In genomic region chr13:30843548-30843947, GRCh38 we compare ENCODE assay signal across 2 cellular contexts.
TF ChIP-seq lines count a peak whose summit lies in the region.

No MANE protein-coding gene starts in this region.

TF ChIP-seq in IMR-90, 13 proteins besides CTCF, POLR2A, EP300 and RAD21:
- no peak for TF ChIP-seq BHLHE40 (IDR thresholded peaks at IDR 0.05; ENCODE audit: low read depth, low read length)
- TF ChIP-seq FOS (IDR thresholded peaks at IDR 0.05; ENCODE audit: low read depth, low read length) = no peak
- TF ChIP-seq, protein P1, sequence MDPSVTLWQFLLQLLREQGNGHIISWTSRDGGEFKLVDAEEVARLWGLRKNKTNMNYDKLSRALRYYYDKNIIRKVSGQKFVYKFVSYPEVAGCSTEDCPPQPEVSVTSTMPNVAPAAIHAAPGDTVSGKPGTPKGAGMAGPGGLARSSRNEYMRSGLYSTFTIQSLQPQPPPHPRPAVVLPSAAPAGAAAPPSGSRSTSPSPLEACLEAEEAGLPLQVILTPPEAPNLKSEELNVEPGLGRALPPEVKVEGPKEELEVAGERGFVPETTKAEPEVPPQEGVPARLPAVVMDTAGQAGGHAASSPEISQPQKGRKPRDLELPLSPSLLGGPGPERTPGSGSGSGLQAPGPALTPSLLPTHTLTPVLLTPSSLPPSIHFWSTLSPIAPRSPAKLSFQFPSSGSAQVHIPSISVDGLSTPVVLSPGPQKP (IDR thresholded peaks at IDR 0.05; ENCODE audit: borderline replicate concordance, low read depth, low read length) = no peak
- no peak for TF ChIP-seq NFE2L2 (IDR thresholded peaks at IDR 0.05; ENCODE audit: low read depth, low read length)
- TF ChIP-seq CHD1 (IDR thresholded peaks at IDR 0.05; ENCODE audit: low read depth, low read length) = no peak
- TF ChIP-seq MAZ (IDR thresholded peaks at IDR 0.05; ENCODE audit: borderline replicate concordance, low read depth, low read length) = no peak
- no peak for TF ChIP-seq RCOR1 (IDR thresholded peaks at IDR 0.05; ENCODE audit: insufficient replicate concordance, low read length)
- no peak for TF ChIP-seq MXI1 (IDR thresholded peaks at IDR 0.05; ENCODE audit: borderline replicate concordance, low read depth, low read length)
- TF ChIP-seq, protein P2, sequence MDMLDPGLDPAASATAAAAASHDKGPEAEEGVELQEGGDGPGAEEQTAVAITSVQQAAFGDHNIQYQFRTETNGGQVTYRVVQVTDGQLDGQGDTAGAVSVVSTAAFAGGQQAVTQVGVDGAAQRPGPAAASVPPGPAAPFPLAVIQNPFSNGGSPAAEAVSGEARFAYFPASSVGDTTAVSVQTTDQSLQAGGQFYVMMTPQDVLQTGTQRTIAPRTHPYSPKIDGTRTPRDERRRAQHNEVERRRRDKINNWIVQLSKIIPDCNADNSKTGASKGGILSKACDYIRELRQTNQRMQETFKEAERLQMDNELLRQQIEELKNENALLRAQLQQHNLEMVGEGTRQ (IDR thresholded peaks at IDR 0.05; ENCODE audit: low read depth, low read length) = no peak
- TF ChIP-seq SMC3 (IDR thresholded peaks at IDR 0.05; ENCODE audit: low read depth, low read length) = no peak
- TF ChIP-seq CEBPB (IDR thresholded peaks at IDR 0.05; ENCODE audit: low read depth, low read length) = no peak
- no peak for TF ChIP-seq MAFK (IDR thresholded peaks at IDR 0.05; ENCODE audit: low read depth, low read length)
- no peak for TF ChIP-seq RFX5 (IDR thresholded peaks at IDR 0.05; ENCODE audit: low read depth, low read length)

TF ChIP-seq in H1, 55 proteins besides CTCF, POLR2A, EP300 and RAD21 (continued from another document):
- TF ChIP-seq SP2 (IDR thresholded peaks at IDR 0.05; ENCODE audit: low read length) (no peak), RBBP5 (IDR thresholded peaks at IDR 0.05; ENCODE audit: borderline replicate concordance, low read depth, low read length) (no peak), HDAC2 (IDR thresholded peaks at IDR 0.05; ENCODE audit: borderline replicate concordance in 1 of 2, low read depth in 2 of 2, low read length in 2 of 2) (no peak), PHF8 (conservative IDR thresholded peaks at IDR 0.05; ENCODE audit: low read depth, low read length) (no peak), CREB1 (IDR thresholded peaks at IDR 0.05) (no peak), CBX8 (IDR thresholded peaks at IDR 0.05; ENCODE audit: borderline replicate concordance, low read depth, low read length) (no peak), CTBP2 (IDR thresholded peaks at IDR 0.05; ENCODE audit: borderline replicate concordance, insufficient read depth, insufficient read length, low read length) (no peak), KDM1A (IDR thresholded peaks at IDR 0.05; ENCODE audit: borderline replicate concordance, low read length) (no peak), TAF1 (IDR thresholded peaks at IDR 0.05; ENCODE audit: low read depth, low read length) (no peak), KDM5A (IDR thresholded peaks at IDR 0.05; ENCODE audit: low read length) (no peak), POLR2AphosphoS5 (IDR thresholded peaks at IDR 0.05; ENCODE audit: low read depth, low read length) (no peak), E2F6 (IDR thresholded peaks at IDR 0.05) (no peak), BCL11A (IDR thresholded peaks at IDR 0.05; ENCODE audit: low read depth in 2 of 2, low read length in 2 of 2) (no peak), GABPA (IDR thresholded peaks at IDR 0.05; ENCODE audit: borderline replicate concordance, insufficient read depth, low read length) (no peak)
